14 cellular contexts compared by ENCODE assay signal in genomic region chr6:112620832-112621569, GRCh38.
A peak's percentile ranks its signal among the peaks of the same experiment; 100 is the strongest.
DNase-seq lines count a peak whose midpoint lies in the region; ATAC-seq, FAIRE-seq and TF ChIP-seq lines count a peak whose summit lies in the region.
"Had no signal": no experiment of that assay in that cellular context is flagged by ENCODE, and none has a peak within 500 bp of the region (broad histone marks: within the 10 kb centered on the region; RNA-seq: fewer than 3 reads in every experiment).

No MANE protein-coding gene starts in this region.

- H3K27me3 ChIP-seq in BE2C: no peaks in the 10 kb centered on the region
- H3K27me3 ChIP-seq: esophagus muscularis mucosa had no signal

- no peak overlapping the region for H3K4me3 ChIP-seq in fibroblast of villous mesenchyme (ENCODE audit: low read depth, low read length)
- H3K4me3 ChIP-seq in BE2C (ENCODE audit: low read depth, low read length): no peak overlapping the region
- H3K4me3 ChIP-seq: esophagus muscularis mucosa had no signal

- DNase-seq in RCC 7860 (ENCODE audit: low spot score) (no peak), fibroblast of villous mesenchyme (ENCODE audit: low read depth) (peak; percentile 59), activated T-cell treated with anti-CD3 and anti-CD28 coated beads for 4 hours (no peak), pons (ENCODE audit: low spot score) (no peak), BE2C (no peak)
- DNase-seq: activated CD4-positive, alpha-beta T cell treated with anti-CD3 and anti-CD28 coated beads, Interleukin-2, amount 50 U/mL, for 1 hour; activated naive CD8-positive, alpha-beta T cell treated with anti-CD3 and anti-CD28 coated beads for 36 hours; COR-L47; left ventricle myocardium superior; NCI-H146 had no signal

- H3K4me1 ChIP-seq in BE2C: peaks cover 14% of the 10 kb centered on the region

- FAIRE-seq in RCC 7860 (lab: Jason Lieb, UNC): peak; percentile 31

- H3K9me3 ChIP-seq in BE2C: no peaks in the 10 kb centered on the region
- H3K9me3 ChIP-seq: esophagus muscularis mucosa had no signal

- ATAC-seq in GM18502 (IDR thresholded peaks at IDR 0.05; ENCODE audit: poor library complexity, unreplicated experiment): peak; percentile 79
- ATAC-seq in HG02759 (IDR thresholded peaks at IDR 0.05; ENCODE audit: unreplicated experiment): peak; percentile 53
- no peak for ATAC-seq in GM21447 (IDR thresholded peaks at IDR 0.05; ENCODE audit: unreplicated experiment)
- ATAC-seq: left ventricle myocardium superior had no signal

- TF ChIP-seq CTCF in fibroblast of villous mesenchyme (IDR thresholded peaks at IDR 0.05; ENCODE audit: insufficient read depth, low read depth, low read length): no peak
- TF ChIP-seq CTCF in BE2C (IDR thresholded peaks at IDR 0.05; ENCODE audit: low read depth, low read length): no peak

- no peaks in the 10 kb centered on the region for H3K36me3 ChIP-seq in BE2C
- H3K36me3 ChIP-seq: esophagus muscularis mucosa had no signal
